ENCODE assay signal across 12 cellular contexts in the genomic region with DNA sequence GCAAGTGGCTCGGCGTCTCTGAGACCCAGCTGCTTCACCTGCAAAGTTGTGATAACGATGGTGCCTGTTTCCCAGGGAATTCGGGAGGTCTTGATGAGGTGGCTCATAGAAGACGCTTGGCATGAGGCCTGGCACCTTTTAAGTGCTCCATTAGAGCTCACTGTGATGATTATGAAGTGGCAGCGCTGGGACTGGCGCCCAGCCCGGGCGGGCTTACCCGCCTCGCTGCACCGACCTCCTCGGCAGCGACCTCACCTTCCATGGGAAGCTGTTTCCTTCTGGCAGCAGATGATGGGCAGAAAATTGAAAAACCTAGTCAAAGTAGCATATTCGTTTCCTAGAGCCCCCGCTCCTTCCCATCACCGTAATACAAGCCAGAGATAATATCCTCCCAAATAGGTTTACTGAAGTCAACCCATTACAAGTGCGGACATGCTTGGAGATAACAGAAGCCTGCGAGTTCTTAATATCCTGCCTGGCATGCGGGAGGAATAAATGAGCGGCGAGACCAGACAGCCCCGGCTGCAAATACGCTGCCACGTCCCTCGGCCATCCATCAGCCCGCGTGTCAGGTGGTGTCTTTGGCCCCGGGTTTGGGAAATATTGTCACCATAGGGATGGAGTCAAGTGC. TPM values are rescaled to one million over a fixed set of nuclear protein-coding genes. Genes with fewer than 3 reads are reported as not detected.
DNase-seq lines count a peak whose midpoint lies in the region; ATAC-seq and TF ChIP-seq lines count a peak whose summit lies in the region.
"Had no signal": no experiment of that assay in that cellular context is flagged by ENCODE, and none has a peak within 500 bp of the region (broad histone marks: within the 10 kb centered on the region; RNA-seq: fewer than 3 reads in every experiment).

No MANE protein-coding gene starts in this region.

- peaks cover 76% of the 10 kb centered on the region for H3K4me1 ChIP-seq in mesodermal cell (ENCODE audit: control insufficient read depth, insufficient read depth, low read length, poor library complexity, severe bottlenecking)

- ATAC-seq in SK-N-SH treated with all-trans-retinoic acid at 6 μM for 48 hours (no peak), GM18907 (IDR thresholded peaks at IDR 0.05; ENCODE audit: unreplicated experiment) (no peak)

- no peaks in the 10 kb centered on the region for H3K9me3 ChIP-seq in mesodermal cell (ENCODE audit: control insufficient read depth, low read length)

- no peaks in the 10 kb centered on the region for H3K36me3 ChIP-seq in mesodermal cell (ENCODE audit: control insufficient read depth, insufficient read depth, low read length)

- in situ Hi-C loops in G401 (cut with HindIII; ENCODE audit: low sequenced_read_pairs) = no loop called here

- peak overlapping the region; percentile 93 for H3K27ac ChIP-seq in mesodermal cell (ENCODE audit: low read depth, low read length, severe bottlenecking)

- 93 to 96% methylated on average over 25 to 29 of the region's 29 CpGs for WGBS in mesodermal cell (ENCODE audit: insufficient coverage in 2 of 2), 2 experiments

- H3K4me3 ChIP-seq in mesodermal cell (ENCODE audit: extremely low read depth, insufficient read depth, low read length, poor library complexity, severe bottlenecking) = no peak overlapping the region

- DNase-seq in G401 (ENCODE audit: low spot score) (peak; percentile 35), NCI-H2029 treated with DMSO at 0.1 percent for 48 hours (lab: John Stamatoyannopoulos, UW) (peak; percentile 45), 8988T (no peak), DMS53 treated with DMSO at 0.1 percent for 48 hours (lab: John Stamatoyannopoulos, UW; ENCODE audit: unreplicated experiment) (no peak)
- DNase-seq in central memory CD4-positive, alpha-beta T cell = no peak
- DNase-seq: activated CD8-positive, alpha-beta memory T cell treated with anti-CD3 and anti-CD28 coated beads, Interleukin-2, amount 50 U/mL, for 4 hours; CD4-positive, alpha-beta memory T cell had no signal

TF ChIP-seq in SK-N-SH treated with all-trans-retinoic acid at 6 μM for 48 hours, 23 proteins besides CTCF, POLR2A, EP300 and RAD21:
- peak; percentile 60; the same call in 1 of the 2 replicates for TF ChIP-seq ISL1 (CRISPR knock-in tag; IDR thresholded peaks at IDR 0.05)
- peak; percentile 90 for TF ChIP-seq ZNF70 (CRISPR knock-in tag; IDR thresholded peaks at IDR 0.05)
- TF ChIP-seq PPARA (CRISPR knock-in tag; IDR thresholded peaks at IDR 0.05; ENCODE audit: borderline replicate concordance) = no peak
- TF ChIP-seq ZFP3 (CRISPR knock-in tag; IDR thresholded peaks at IDR 0.05) = 0 out of 2 replicates have a peak, but pooled peaks have one; percentile 39
- TF ChIP-seq, protein P1, sequence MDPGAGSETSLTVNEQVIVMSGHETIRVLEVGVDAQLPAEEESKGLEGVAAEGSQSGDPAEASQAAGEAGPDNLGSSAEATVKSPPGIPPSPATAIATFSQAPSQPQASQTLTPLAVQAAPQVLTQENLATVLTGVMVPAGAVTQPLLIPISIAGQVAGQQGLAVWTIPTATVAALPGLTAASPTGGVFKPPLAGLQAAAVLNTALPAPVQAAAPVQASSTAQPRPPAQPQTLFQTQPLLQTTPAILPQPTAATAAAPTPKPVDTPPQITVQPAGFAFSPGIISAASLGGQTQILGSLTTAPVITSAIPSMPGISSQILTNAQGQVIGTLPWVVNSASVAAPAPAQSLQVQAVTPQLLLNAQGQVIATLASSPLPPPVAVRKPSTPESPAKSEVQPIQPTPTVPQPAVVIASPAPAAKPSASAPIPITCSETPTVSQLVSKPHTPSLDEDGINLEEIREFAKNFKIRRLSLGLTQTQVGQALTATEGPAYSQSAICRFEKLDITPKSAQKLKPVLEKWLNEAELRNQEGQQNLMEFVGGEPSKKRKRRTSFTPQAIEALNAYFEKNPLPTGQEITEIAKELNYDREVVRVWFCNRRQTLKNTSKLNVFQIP (CRISPR knock-in tag; IDR thresholded peaks at IDR 0.05; ENCODE audit: borderline replicate concordance, low read depth) = no peak

RNA-seq across cellular contexts. Expression of gene DLK1, which starts 35.2 kb away (rescaled TPM):
- 4.4 and 6.1 TPM in 2 replicates for total RNA-seq in G401 (2014; rRNA removed; shearing (Covaris generic))
- polyA plus RNA-seq in mesodermal cell (2013, experiment 1 of 2) = 147 TPM
- polyA plus RNA-seq in mesodermal cell (2013, experiment 2 of 2) = 112 TPM
- total RNA-seq: CD4-positive, alpha-beta memory T cell; fibroblast of lung; RPMI7951 had no signal
- polyA plus RNA-seq: CD4-positive, alpha-beta memory T cell; fibroblast of lung had no signal

Comparison
In these comparisons a context has a peak if more than half of its experiments do, and no peak if none do; other contexts are left out.
1. DNase-seq: peak in G401 (single experiment) and NCI-H2029 treated with DMSO at 0.1 percent for 48 hours (single experiment); none in 8988T (single experiment), central memory CD4-positive, alpha-beta T cell (single experiment) and DMS53 treated with DMSO at 0.1 percent for 48 hours (single experiment).